In the genomic region with DNA sequence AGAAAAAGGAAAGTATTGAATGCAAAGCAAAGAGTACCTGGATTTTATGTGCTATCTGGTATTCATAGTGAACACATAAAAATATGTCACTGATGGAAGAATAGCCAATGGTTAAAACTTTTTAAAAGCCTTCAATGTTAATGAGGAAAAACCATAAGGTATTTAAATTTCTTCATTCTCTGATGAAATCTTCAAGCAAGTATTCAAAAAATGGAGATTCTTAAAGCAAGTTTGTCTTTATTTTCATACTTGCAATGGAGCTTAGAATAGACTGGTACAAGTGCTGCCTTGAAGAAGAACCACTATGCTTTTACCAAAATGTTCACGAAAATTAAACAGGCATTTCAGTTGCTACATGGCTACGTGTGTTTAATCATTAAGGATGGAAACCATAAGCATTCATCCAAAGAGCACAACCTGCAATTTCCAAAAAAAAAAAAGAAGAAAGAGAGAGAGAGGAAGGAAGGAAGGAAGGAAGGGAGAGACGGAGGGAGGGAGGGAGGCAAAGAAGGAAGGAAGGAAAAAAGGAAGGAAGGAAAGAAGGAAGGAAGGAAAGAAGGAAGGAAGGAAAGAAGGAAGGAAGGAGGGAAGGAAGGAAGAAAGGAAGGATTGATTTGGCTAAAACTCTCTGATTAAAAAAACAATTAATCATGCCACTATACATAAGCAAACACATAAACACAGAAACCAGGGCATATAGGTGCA, we compare ENCODE assay signal across 15 cellular contexts.
"Had no signal": no experiment of that assay in that cellular context is flagged by ENCODE, and none has a peak within 500 bp of the region (broad histone marks: within the 10 kb centered on the region; RNA-seq: fewer than 3 reads in every experiment).

No MANE protein-coding gene starts in this region.

- ATAC-seq: activated CD8-positive, alpha-beta memory T cell treated with anti-CD3 and anti-CD28 coated beads, Interleukin-2, amount 10 ng/mL, durations not matched to agents 7 days and 5 days; left lobe of liver; psoas muscle; right cardiac atrium; stimulated activated effector memory CD8-positive, alpha-beta T cell treated with anti-CD3 and anti-CD28 coated beads, Interleukin-12 subunit alpha, Interleukin-12 subunit beta, amount 100 ng/mL, for 72 hours had no signal

- DNase-seq: activated CD4-positive, alpha-beta memory T cell treated with anti-CD3 and anti-CD28 coated beads, Interleukin-2, amount 10 ng/mL, durations not matched to agents 7 days and 5 days; activated CD4-positive, alpha-beta T cell treated with anti-CD3 and anti-CD28 coated beads for 48 hours; activated CD4-positive, CD25-positive, alpha-beta regulatory T cell; activated CD8-positive, alpha-beta memory T cell treated with anti-CD3 and anti-CD28 coated beads, Interleukin-2, amount 10 ng/mL, durations not matched to agents 7 days and 5 days; amniotic stem cell; kidney; naive B cell; psoas muscle; right cardiac atrium; stimulated activated CD4-positive, alpha-beta T cell treated with anti-CD3 and anti-CD28 coated beads, Interleukin-4, amount 100 ng/mL, for 24 hours; T-helper 9 cell; testis; upper lobe of left lung had no signal

- H3K4me1 ChIP-seq: psoas muscle had no signal

- H3K36me3 ChIP-seq: upper lobe of left lung had no signal

- H3K4me3 ChIP-seq: psoas muscle, testis, upper lobe of left lung had no signal

- H3K27me3 ChIP-seq: testis, upper lobe of left lung had no signal

- H3K27ac ChIP-seq: psoas muscle, testis, upper lobe of left lung had no signal

- H3K9me3 ChIP-seq: psoas muscle, testis, upper lobe of left lung had no signal
